ENCODE assay signal across 13 cellular contexts in the genomic region with DNA sequence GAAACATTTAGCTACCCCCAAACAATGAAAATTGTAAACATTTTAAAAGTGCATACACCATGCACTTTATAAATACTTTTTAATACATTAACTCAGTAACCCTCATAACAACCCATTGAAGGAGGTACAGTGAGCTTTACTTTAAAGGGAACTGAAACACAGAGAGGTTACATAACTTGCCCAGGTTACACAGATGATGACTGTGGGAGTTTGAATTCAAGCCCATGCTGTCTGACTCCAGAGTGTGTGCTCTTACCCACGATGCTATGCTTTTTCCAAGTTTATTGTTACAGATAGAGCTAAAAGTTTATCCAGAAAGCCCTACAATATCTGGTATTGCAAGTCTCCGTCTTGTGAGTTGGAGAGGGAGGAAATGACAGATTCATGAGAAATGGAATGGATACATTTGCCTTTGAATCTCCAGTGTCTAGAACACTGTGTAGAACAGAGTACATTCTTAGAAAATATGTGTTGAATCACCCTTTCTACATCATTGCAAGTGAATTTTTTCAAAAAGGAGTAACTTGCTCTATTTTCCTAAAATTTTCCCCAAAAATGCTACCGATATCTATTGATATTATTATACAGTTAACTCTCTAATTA.
DNase-seq lines count a peak whose midpoint lies in the region; ATAC-seq and TF ChIP-seq lines count a peak whose summit lies in the region.
"Had no signal": no experiment of that assay in that cellular context is flagged by ENCODE, and none has a peak within 500 bp of the region (broad histone marks: within the 10 kb centered on the region; RNA-seq: fewer than 3 reads in every experiment).

No MANE protein-coding gene starts in this region.

- H3K27me3 Mint-ChIP-seq in activated CD8-positive, alpha-beta memory T cell treated with anti-CD3 and anti-CD28 coated beads, Interleukin-2, amount 10 ng/mL, durations not matched to agents 7 days and 5 days = no peaks in the 10 kb centered on the region
- H3K27me3 Mint-ChIP-seq: stimulated activated naive CD8-positive, alpha-beta T cell treated with anti-CD3 and anti-CD28 coated beads, Interleukin-15, Interleukin-2, amounts not matched to agents 100 ng/mL and 50 ng/mL, for 24 hours had no signal

- H3K4me1 ChIP-seq in MM.1S (ENCODE audit: low read length) = 0 out of 2 replicates have a peak, but pooled peaks cover 4% of the 10 kb centered on the region

- no peak overlapping the region for H2AFZ ChIP-seq in MM.1S (ENCODE audit: low read length)

- H3K9ac ChIP-seq in MM.1S (ENCODE audit: low read length) = no peak overlapping the region

- H3K36me3 Mint-ChIP-seq in activated CD8-positive, alpha-beta memory T cell treated with anti-CD3 and anti-CD28 coated beads, Interleukin-2, amount 10 ng/mL, durations not matched to agents 7 days and 5 days = no peaks in the 10 kb centered on the region

- no peaks in the 10 kb centered on the region for H3K4me1 Mint-ChIP-seq in activated CD8-positive, alpha-beta memory T cell treated with anti-CD3 and anti-CD28 coated beads, Interleukin-2, amount 10 ng/mL, durations not matched to agents 7 days and 5 days

- H3K4me3 ChIP-seq in GM12865 (ENCODE audit: low read depth, low read length) (no peak overlapping the region), MM.1S (ENCODE audit: low read length) (no peak overlapping the region)

- H3K27me3 ChIP-seq in MM.1S (replicated peaks; ENCODE audit: insufficient read depth, low read length) = no peaks in the 10 kb centered on the region

- TF ChIP-seq CTCF in GM12865 (IDR thresholded peaks at IDR 0.05; ENCODE audit: insufficient read depth, low read depth, low read length, missing control alignments) (no peak), MM.1S (IDR thresholded peaks at IDR 0.05; ENCODE audit: low read length) (no peak)

- no peak overlapping the region for H3K4me3 Mint-ChIP-seq in activated CD8-positive, alpha-beta memory T cell treated with anti-CD3 and anti-CD28 coated beads, Interleukin-2, amount 10 ng/mL, durations not matched to agents 7 days and 5 days
- H3K4me3 Mint-ChIP-seq: nephron; stimulated activated naive CD8-positive, alpha-beta T cell treated with anti-CD3 and anti-CD28 coated beads, Interleukin-15, Interleukin-2, amounts not matched to agents 100 ng/mL and 50 ng/mL, for 24 hours had no signal

- DNase-seq in GM12865 (ENCODE audit: low read depth) (peak; percentile 66), MM.1S (peak; percentile 23), NCI-H345 treated with DMSO at 0.1 percent for 48 hours (lab: John Stamatoyannopoulos, UW; ENCODE audit: unreplicated experiment) (no peak), ureter (ENCODE audit: low spot score) (no peak)
- no peak for DNase-seq in activated CD8-positive, alpha-beta memory T cell treated with anti-CD3 and anti-CD28 coated beads, Interleukin-2, amount 10 ng/mL, durations not matched to agents 7 days and 5 days
- no peak for DNase-seq in activated naive CD4-positive, alpha-beta T cell (lab: John Stamatoyannopoulos, UW)
- DNase-seq: activated T-cell treated with anti-CD3 and anti-CD28 coated beads, Interleukin-2, amount 50 U/mL, for 1 hour; NCI-H1048; T1000 had no signal

- H3K9me3 ChIP-seq in MM.1S (replicated peaks; ENCODE audit: insufficient read depth, low read length) = no peaks in the 10 kb centered on the region

- peaks cover 2% of the 10 kb centered on the region for H3K9me3 Mint-ChIP-seq in activated CD8-positive, alpha-beta memory T cell treated with anti-CD3 and anti-CD28 coated beads, Interleukin-2, amount 10 ng/mL, durations not matched to agents 7 days and 5 days (ENCODE audit: low read depth)
- H3K9me3 Mint-ChIP-seq: nephron; stimulated activated naive CD8-positive, alpha-beta T cell treated with anti-CD3 and anti-CD28 coated beads, Interleukin-15, Interleukin-2, amounts not matched to agents 100 ng/mL and 50 ng/mL, for 24 hours had no signal

- H3K36me3 ChIP-seq in MM.1S (replicated peaks; ENCODE audit: insufficient read depth, low read length) = no peaks in the 10 kb centered on the region

- H3F3A ChIP-seq in MM.1S (ENCODE audit: insufficient read depth, low read length) = no peaks in the 10 kb centered on the region

- H3K9me2 ChIP-seq in MM.1S (replicated peaks; ENCODE audit: insufficient read depth, low read length) = no peaks in the 10 kb centered on the region

- H3K4me2 ChIP-seq in MM.1S (ENCODE audit: low read depth, low read length) = no peak overlapping the region

- H3K27ac Mint-ChIP-seq in activated CD8-positive, alpha-beta memory T cell treated with anti-CD3 and anti-CD28 coated beads, Interleukin-2, amount 10 ng/mL, durations not matched to agents 7 days and 5 days = no peak overlapping the region
- H3K27ac Mint-ChIP-seq: nephron; stimulated activated naive CD8-positive, alpha-beta T cell treated with anti-CD3 and anti-CD28 coated beads, Interleukin-15, Interleukin-2, amounts not matched to agents 100 ng/mL and 50 ng/mL, for 24 hours had no signal

- CTCF ChIA-PET in activated CD8-positive, alpha-beta memory T cell treated with anti-CD3 and anti-CD28 coated beads, Interleukin-2, amount 10 ng/mL, durations not matched to agents 7 days and 5 days (lab: Charles Lee) = no interaction called here

- H3K79me2 ChIP-seq in MM.1S (ENCODE audit: low read length) = no peaks in the 10 kb centered on the region

- H3K27ac ChIP-seq in MM.1S (ENCODE audit: low read length) = no peak overlapping the region

- ATAC-seq in GM19463 (IDR thresholded peaks at IDR 0.05; ENCODE audit: unreplicated experiment) (peak; percentile 100), HG02973 (IDR thresholded peaks at IDR 0.05; ENCODE audit: unreplicated experiment) (peak; percentile 99)
- ATAC-seq in activated CD8-positive, alpha-beta memory T cell treated with anti-CD3 and anti-CD28 coated beads, Interleukin-2, amount 10 ng/mL, durations not matched to agents 7 days and 5 days = no peak

- no peaks in the 10 kb centered on the region for H4K20me1 ChIP-seq in MM.1S (ENCODE audit: insufficient read depth, low read length)

Comparison
In these comparisons a context has a peak if more than half of its experiments do, and no peak if none do; other contexts are left out.
1. DNase-seq: peak in GM12865 (single experiment) and MM.1S (single experiment); none in activated CD8-positive, alpha-beta memory T cell treated with anti-CD3 and anti-CD28 coated beads, Interleukin-2, amount 10 ng/mL, durations not matched to agents 7 days and 5 days (single experiment), NCI-H345 treated with DMSO at 0.1 percent for 48 hours (single experiment), ureter (single experiment) and activated naive CD4-positive, alpha-beta T cell (0 of 4).